ENCODE assay signal across 8 cellular contexts in the genomic region with DNA sequence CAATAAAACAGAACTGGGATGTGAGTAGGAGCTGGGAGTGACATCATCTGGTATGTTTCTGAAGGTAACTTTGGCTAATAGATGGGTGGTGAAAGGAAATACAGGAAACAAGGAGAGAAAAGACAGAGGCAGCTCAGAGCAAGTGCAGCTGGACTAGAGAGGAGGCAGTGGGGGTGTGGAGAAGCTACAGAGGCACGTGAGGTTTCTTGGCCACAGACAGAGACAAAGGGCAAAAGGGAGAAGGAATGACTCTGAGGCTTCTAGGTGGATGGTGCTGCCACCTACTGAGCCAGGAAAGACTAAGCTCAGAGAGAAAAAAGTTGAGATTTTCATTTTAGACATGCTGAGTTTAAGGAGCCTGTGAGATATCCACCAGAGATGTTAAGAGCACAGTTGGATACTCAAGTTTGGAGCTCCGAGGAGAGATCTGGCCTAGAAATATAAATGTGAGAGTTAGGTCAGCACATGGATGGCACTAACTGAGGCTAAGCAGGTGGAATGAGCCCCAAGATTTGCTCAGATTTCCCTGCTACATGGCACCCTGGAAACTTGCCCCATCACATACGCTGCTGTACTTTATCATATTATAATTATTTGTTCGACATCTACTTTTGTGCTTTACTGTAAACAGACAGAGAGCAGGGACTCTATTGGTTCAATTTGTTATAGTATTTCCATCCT.
A peak's percentile ranks its signal among the peaks of the same experiment; 100 is the strongest.
DNase-seq lines count a peak whose midpoint lies in the region; ATAC-seq and TF ChIP-seq lines count a peak whose summit lies in the region.

No MANE protein-coding gene starts in this region.

- H3K4me3 ChIP-seq in DOHH2 (ENCODE audit: low read length): no peak overlapping the region

- H4K20me1 ChIP-seq in DOHH2 (ENCODE audit: control insufficient read depth, insufficient read depth, low read depth, low read length): no peaks in the 10 kb centered on the region

- peak; percentile 72 for TF ChIP-seq CTCF in DOHH2 (IDR thresholded peaks at IDR 0.05; ENCODE audit: low read depth, low read length, poor library complexity, severe bottlenecking)

- H3K4me2 ChIP-seq in DOHH2 (ENCODE audit: low read length): no peak overlapping the region

- no peaks in the 10 kb centered on the region for H3K27me3 ChIP-seq in DOHH2 (ENCODE audit: control insufficient read depth, low read length)

- H3K27ac ChIP-seq in DOHH2 (ENCODE audit: low read depth, low read length): no peak overlapping the region

- H3K36me3 ChIP-seq in DOHH2 (ENCODE audit: control insufficient read depth, low read length): no peaks in the 10 kb centered on the region

- H3K9me3 ChIP-seq in DOHH2 (ENCODE audit: control insufficient read depth, insufficient read depth, low read length): no peaks in the 10 kb centered on the region; the same call in 1 of the 2 replicates

- no peaks in the 10 kb centered on the region for H3F3A ChIP-seq in DOHH2 (ENCODE audit: control insufficient read depth, insufficient read depth)

- peak; percentile 17 to 21 for DNase-seq in SHP77 (lab: John Stamatoyannopoulos, UW)
- DNase-seq in fibroblast of the conjunctiva (ENCODE audit: low read depth): peak; percentile 81
- peak; percentile 71 for DNase-seq in putamen (ENCODE audit: low spot score)

- no peaks in the 10 kb centered on the region for H3K9me2 ChIP-seq in DOHH2 (replicated peaks; ENCODE audit: control insufficient read depth, low read length)

- H3K79me2 ChIP-seq in DOHH2 (ENCODE audit: control insufficient read depth, low read length): no peaks in the 10 kb centered on the region

- no peaks in the 10 kb centered on the region for H3K4me1 ChIP-seq in DOHH2 (ENCODE audit: control insufficient read depth, low read length)

- ATAC-seq in GM19351 (IDR thresholded peaks at IDR 0.05; ENCODE audit: unreplicated experiment) (peak; percentile 92), HG03565 (IDR thresholded peaks at IDR 0.05; ENCODE audit: unreplicated experiment) (peak; percentile 82), HG02571 (IDR thresholded peaks at IDR 0.05; ENCODE audit: unreplicated experiment) (no peak)
- no peak for ATAC-seq in activated CD4-positive, CD25-positive, alpha-beta regulatory T cell treated with anti-CD3 and anti-CD28 coated beads, Interleukin-2, amount 50 U/mL, for 24 hours

Comparison
In these comparisons a context has a peak if more than half of its experiments do, and no peak if none do; other contexts are left out.
1. ATAC-seq: peak in GM19351 (single experiment) and HG03565 (single experiment); none in HG02571 (single experiment) and activated CD4-positive, CD25-positive, alpha-beta regulatory T cell treated with anti-CD3 and anti-CD28 coated beads, Interleukin-2, amount 50 U/mL, for 24 hours (0 of 2).
2. DNase-seq: peak in every context shown above with its lines; median percentile 81 in fibroblast of the conjunctiva; 71 in putamen; 19 in SHP77.